Comparison of ENCODE assay signal across 8 cellular contexts in genomic region chr19:50723069-50723468, GRCh38. TPM values are rescaled to one million over a fixed set of nuclear protein-coding genes. Genes with fewer than 3 reads are reported as not detected.
A peak's percentile ranks its signal among the peaks of the same experiment; 100 is the strongest.
DNase-seq lines count a peak whose midpoint lies in the region; ATAC-seq lines count a peak whose summit lies in the region.

TSS of gene CLEC11A (plus strand) at chr19:50723364. CDS start at chr19:50723526, 162 bp downstream.

- H3K4me3 ChIP-seq in iPS-11a (ENCODE audit: low read depth, low read length), result peak within 1 kb of the TSS; percentile 67

- ATAC-seq in activated CD8-positive, alpha-beta memory T cell treated with anti-CD3 and anti-CD28 coated beads, Interleukin-2, amount 10 ng/mL, durations not matched to agents 7 days and 5 days, result no peak
- ATAC-seq in activated naive CD8-positive, alpha-beta T cell treated with anti-CD3 and anti-CD28 coated beads, Interleukin-2, amount 50 U/mL, for 24 hours, result no peak
- no peak for ATAC-seq in stimulated activated effector memory CD8-positive, alpha-beta T cell treated with anti-CD3 and anti-CD28 coated beads, Interleukin-12 subunit alpha, Interleukin-12 subunit beta, amount 100 ng/mL, for 72 hours
- no peak for ATAC-seq in GM19463 (IDR thresholded peaks at IDR 0.05; ENCODE audit: unreplicated experiment)

- peaks cover 15% of the 10 kb centered on the region for H3K4me1 Mint-ChIP-seq in activated CD8-positive, alpha-beta memory T cell treated with anti-CD3 and anti-CD28 coated beads, Interleukin-2, amount 10 ng/mL, durations not matched to agents 7 days and 5 days
- H3K4me1 Mint-ChIP-seq in activated naive CD8-positive, alpha-beta T cell treated with anti-CD3 and anti-CD28 coated beads, Interleukin-2, amount 50 U/mL, for 24 hours, result peaks cover 32% of the 10 kb centered on the region
- peaks cover 36% of the 10 kb centered on the region for H3K4me1 Mint-ChIP-seq in stimulated activated effector memory CD8-positive, alpha-beta T cell treated with anti-CD3 and anti-CD28 coated beads, Interleukin-12 subunit alpha, Interleukin-12 subunit beta, amount 100 ng/mL, for 72 hours

- H3K27me3 Mint-ChIP-seq in activated CD8-positive, alpha-beta memory T cell treated with anti-CD3 and anti-CD28 coated beads, Interleukin-2, amount 10 ng/mL, durations not matched to agents 7 days and 5 days, result peaks cover 49% of the 10 kb centered on the region
- peaks cover 38% of the 10 kb centered on the region for H3K27me3 Mint-ChIP-seq in activated naive CD8-positive, alpha-beta T cell treated with anti-CD3 and anti-CD28 coated beads, Interleukin-2, amount 50 U/mL, for 24 hours

- H3K9me3 Mint-ChIP-seq in activated CD8-positive, alpha-beta memory T cell treated with anti-CD3 and anti-CD28 coated beads, Interleukin-2, amount 10 ng/mL, durations not matched to agents 7 days and 5 days (ENCODE audit: low read depth), result no peaks in the 10 kb centered on the region
- H3K9me3 Mint-ChIP-seq in activated naive CD8-positive, alpha-beta T cell treated with anti-CD3 and anti-CD28 coated beads, Interleukin-2, amount 50 U/mL, for 24 hours, result no peaks in the 10 kb centered on the region
- H3K9me3 Mint-ChIP-seq in stimulated activated effector memory CD8-positive, alpha-beta T cell treated with anti-CD3 and anti-CD28 coated beads, Interleukin-12 subunit alpha, Interleukin-12 subunit beta, amount 100 ng/mL, for 72 hours, result peaks cover 3% of the 10 kb centered on the region

- no peak within 1 kb of the TSS for H3K27ac Mint-ChIP-seq in activated CD8-positive, alpha-beta memory T cell treated with anti-CD3 and anti-CD28 coated beads, Interleukin-2, amount 10 ng/mL, durations not matched to agents 7 days and 5 days
- H3K27ac Mint-ChIP-seq in activated naive CD8-positive, alpha-beta T cell treated with anti-CD3 and anti-CD28 coated beads, Interleukin-2, amount 50 U/mL, for 24 hours, result no peak within 1 kb of the TSS
- no peak within 1 kb of the TSS for H3K27ac Mint-ChIP-seq in stimulated activated effector memory CD8-positive, alpha-beta T cell treated with anti-CD3 and anti-CD28 coated beads, Interleukin-12 subunit alpha, Interleukin-12 subunit beta, amount 100 ng/mL, for 72 hours

- CTCF ChIA-PET in activated CD8-positive, alpha-beta memory T cell treated with anti-CD3 and anti-CD28 coated beads, Interleukin-2, amount 10 ng/mL, durations not matched to agents 7 days and 5 days (lab: Charles Lee), result interaction anchor here (1.2 kb wide), 1 partner anchor 11 kb away, joined by 3 read pairs; no protein-coding TSS in a partner anchor

- H3K36me3 Mint-ChIP-seq in activated CD8-positive, alpha-beta memory T cell treated with anti-CD3 and anti-CD28 coated beads, Interleukin-2, amount 10 ng/mL, durations not matched to agents 7 days and 5 days, result no peaks in the 10 kb centered on the region
- H3K36me3 Mint-ChIP-seq in activated naive CD8-positive, alpha-beta T cell treated with anti-CD3 and anti-CD28 coated beads, Interleukin-2, amount 50 U/mL, for 24 hours (ENCODE audit: low read depth), result peaks cover 8% of the 10 kb centered on the region
- no peaks in the 10 kb centered on the region for H3K36me3 Mint-ChIP-seq in stimulated activated effector memory CD8-positive, alpha-beta T cell treated with anti-CD3 and anti-CD28 coated beads, Interleukin-12 subunit alpha, Interleukin-12 subunit beta, amount 100 ng/mL, for 72 hours

- no peak for DNase-seq in activated CD8-positive, alpha-beta memory T cell treated with anti-CD3 and anti-CD28 coated beads, Interleukin-2, amount 10 ng/mL, durations not matched to agents 7 days and 5 days
- DNase-seq in activated CD8-positive, alpha-beta memory T cell treated with anti-CD3 and anti-CD28 coated beads for 24 hours, result no peak
- no peak for DNase-seq in activated naive CD8-positive, alpha-beta T cell treated with anti-CD3 and anti-CD28 coated beads, Interleukin-2, amount 50 U/mL, for 24 hours
- DNase-seq in stimulated activated effector memory CD8-positive, alpha-beta T cell treated with anti-CD3 and anti-CD28 coated beads, Interleukin-12 subunit alpha, Interleukin-12 subunit beta, amount 100 ng/mL, for 72 hours (ENCODE audit: low spot score in 2 of 2), result no peak
- DNase-seq in amygdala (lab: John Stamatoyannopoulos, UW) (no peak), NCI-H774 (lab: John Stamatoyannopoulos, UW) (no peak)

- H3K4me3 Mint-ChIP-seq in activated CD8-positive, alpha-beta memory T cell treated with anti-CD3 and anti-CD28 coated beads, Interleukin-2, amount 10 ng/mL, durations not matched to agents 7 days and 5 days, result peak within 1 kb of the TSS; percentile 75
- peak within 1 kb of the TSS; percentile 84 for H3K4me3 Mint-ChIP-seq in activated naive CD8-positive, alpha-beta T cell treated with anti-CD3 and anti-CD28 coated beads, Interleukin-2, amount 50 U/mL, for 24 hours
- peak within 1 kb of the TSS; percentile 63 for H3K4me3 Mint-ChIP-seq in stimulated activated effector memory CD8-positive, alpha-beta T cell treated with anti-CD3 and anti-CD28 coated beads, Interleukin-12 subunit alpha, Interleukin-12 subunit beta, amount 100 ng/mL, for 72 hours

RNA-seq across cellular contexts. Expression of gene CLEC11A, which starts in this region (rescaled TPM):
- total RNA-seq in activated CD8-positive, alpha-beta memory T cell treated with anti-CD3 and anti-CD28 coated beads, Interleukin-2, amount 10 ng/mL, durations not matched to agents 7 days and 5 days, result under 1 TPM; 0.61 to 0.89 TPM
